2 cellular contexts compared by ENCODE assay signal in genomic region chr17:40452921-40453378, GRCh38.
A peak's percentile ranks its signal among the peaks of the same experiment; 100 is the strongest.
TF ChIP-seq lines count a peak whose summit lies in the region.

No MANE protein-coding gene starts in this region.

TF ChIP-seq in IMR-90, 13 proteins besides CTCF, POLR2A, EP300 and RAD21:
- TF ChIP-seq ELK1 (IDR thresholded peaks at IDR 0.05; ENCODE audit: borderline replicate concordance, low read depth, low read length) (no peak), FOS (IDR thresholded peaks at IDR 0.05; ENCODE audit: low read depth, low read length) (0 out of 2 replicates have a peak, but pooled peaks have one; percentile 34), USF2 (IDR thresholded peaks at IDR 0.05; ENCODE audit: low read depth, low read length) (no peak), MXI1 (IDR thresholded peaks at IDR 0.05; ENCODE audit: borderline replicate concordance, low read depth, low read length) (no peak), BHLHE40 (IDR thresholded peaks at IDR 0.05; ENCODE audit: low read depth, low read length) (no peak), SMC3 (IDR thresholded peaks at IDR 0.05; ENCODE audit: low read depth, low read length) (no peak), MAFK (IDR thresholded peaks at IDR 0.05; ENCODE audit: low read depth, low read length) (no peak), RCOR1 (IDR thresholded peaks at IDR 0.05; ENCODE audit: insufficient replicate concordance, low read length) (peak; percentile 42), CHD1 (IDR thresholded peaks at IDR 0.05; ENCODE audit: low read depth, low read length) (no peak), RFX5 (IDR thresholded peaks at IDR 0.05; ENCODE audit: low read depth, low read length) (no peak)

TF ChIP-seq in liver, 16 proteins besides CTCF, POLR2A, EP300 and RAD21 (continued from another document):
- TF ChIP-seq ZBTB33 (IDR thresholded peaks at IDR 0.05) (no peak), HNF4A (conservative IDR thresholded peaks at IDR 0.05) (no peak), TAF1 (conservative IDR thresholded peaks at IDR 0.05) (no peak), YY1 (IDR thresholded peaks at IDR 0.05) (no peak), RXRA (IDR thresholded peaks at IDR 0.05) (no peak), HNF4G (IDR thresholded peaks at IDR 0.05) (no peak), FOXA1 (IDR thresholded peaks at IDR 0.05) (no peak), SP1 (IDR thresholded peaks at IDR 0.05) (no peak), JUND (IDR thresholded peaks at IDR 0.05) (no peak)
TF ChIP-seq in liver: peak in this region for 0.
